1 cellular context compared by ENCODE assay signal in genomic region chr19:56403764-56404704, GRCh38.
TF ChIP-seq lines count a peak whose summit lies in the region.

ZNF583 (plus strand) TSS chr19:56404332; CDS start chr19:56407115, 2,783 bp downstream.

TF ChIP-seq in HEK293, 187 proteins besides CTCF, POLR2A, EP300 and RAD21 (continued from another document and continues in another):
- TF ChIP-seq, protein P1, sequence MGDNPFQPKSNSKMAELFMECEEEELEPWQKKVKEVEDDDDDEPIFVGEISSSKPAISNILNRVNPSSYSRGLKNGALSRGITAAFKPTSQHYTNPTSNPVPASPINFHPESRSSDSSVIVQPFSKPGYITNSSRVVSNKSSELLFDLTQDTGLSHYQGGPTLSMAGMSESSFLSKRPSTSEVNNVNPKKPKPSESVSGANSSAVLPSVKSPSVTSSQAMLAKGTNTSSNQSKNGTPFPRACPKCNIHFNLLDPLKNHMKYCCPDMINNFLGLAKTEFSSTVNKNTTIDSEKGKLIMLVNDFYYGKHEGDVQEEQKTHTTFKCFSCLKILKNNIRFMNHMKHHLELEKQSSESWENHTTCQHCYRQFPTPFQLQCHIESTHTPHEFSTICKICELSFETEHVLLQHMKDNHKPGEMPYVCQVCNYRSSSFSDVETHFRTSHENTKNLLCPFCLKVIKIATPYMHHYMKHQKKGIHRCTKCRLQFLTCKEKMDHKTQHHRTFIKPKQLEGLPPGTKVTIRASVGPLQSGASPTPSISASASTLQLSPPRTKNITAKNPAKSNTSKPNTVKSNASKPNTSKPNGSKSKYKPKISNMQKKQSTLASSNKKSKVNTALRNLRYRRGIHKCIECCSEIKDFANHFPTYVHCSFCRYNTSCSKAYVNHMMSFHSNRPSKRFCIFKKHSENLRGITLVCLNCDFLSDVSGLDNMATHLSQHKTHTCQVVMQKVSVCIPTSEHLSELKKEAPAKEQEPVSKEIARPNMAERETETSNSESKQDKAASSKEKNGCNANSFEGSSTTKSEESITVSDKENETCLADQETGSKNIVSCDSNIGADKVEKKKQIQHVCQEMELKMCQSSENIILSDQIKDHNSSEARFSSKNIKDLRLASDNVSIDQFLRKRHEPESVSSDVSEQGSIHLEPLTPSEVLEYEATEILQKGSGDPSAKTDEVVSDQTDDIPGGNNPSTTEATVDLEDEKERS (tag by site-specific recombination; IDR thresholded peaks at IDR 0.05), result peak; percentile 88; the same call in 1 of the 2 replicates
- TF ChIP-seq ZNF221 (tag by site-specific recombination; IDR thresholded peaks at IDR 0.05; ENCODE audit: borderline replicate concordance), result no peak
- no peak for TF ChIP-seq ZNF157 (tag by site-specific recombination; IDR thresholded peaks at IDR 0.05)
- TF ChIP-seq ZNF202 (tag by site-specific recombination; IDR thresholded peaks at IDR 0.05; ENCODE audit: borderline replicate concordance), result no peak
- no peak for TF ChIP-seq ZNF19 (tag by site-specific recombination; IDR thresholded peaks at IDR 0.05; ENCODE audit: low read depth)
- no peak for TF ChIP-seq ZNF266 (tag by site-specific recombination; IDR thresholded peaks at IDR 0.05; ENCODE audit: low read depth)
- TF ChIP-seq ZNF10 (tag by site-specific recombination; IDR thresholded peaks at IDR 0.05), result peak; percentile 24; the same call in 1 of the 2 replicates
- TF ChIP-seq GLIS1 (tag by site-specific recombination; IDR thresholded peaks at IDR 0.05), result peak; percentile 44
- TF ChIP-seq ZFP69B (tag by site-specific recombination; IDR thresholded peaks at IDR 0.05), result 0 out of 2 replicates have a peak, but pooled peaks have one; percentile 39
- TF ChIP-seq SALL2 (tag by site-specific recombination; IDR thresholded peaks at IDR 0.05; ENCODE audit: borderline replicate concordance), result no peak
- TF ChIP-seq MZF1 (tag by site-specific recombination; IDR thresholded peaks at IDR 0.05; ENCODE audit: borderline replicate concordance), result peak; percentile 75
- TF ChIP-seq YY1 (tag by site-specific recombination; IDR thresholded peaks at IDR 0.05), result 0 out of 2 replicates have a peak, but pooled peaks have one; percentile 52
- TF ChIP-seq OSR2 (tag by site-specific recombination; IDR thresholded peaks at IDR 0.05), result no peak
- no peak for TF ChIP-seq REPIN1 (tag by site-specific recombination; IDR thresholded peaks at IDR 0.05; ENCODE audit: low read depth)
- peak; percentile 41; the same call in 1 of the 2 replicates for TF ChIP-seq ZNF561 (tag by site-specific recombination; IDR thresholded peaks at IDR 0.05; ENCODE audit: borderline replicate concordance)
- TF ChIP-seq ZXDB (tag by site-specific recombination; IDR thresholded peaks at IDR 0.05), result peak; percentile 75
- no peak for TF ChIP-seq ZNF626 (tag by site-specific recombination; IDR thresholded peaks at IDR 0.05)
- TF ChIP-seq ZNF140 (tag by site-specific recombination; IDR thresholded peaks at IDR 0.05), result no peak
- peak; percentile 66; the same call in 1 of the 2 replicates for TF ChIP-seq ZNF785 (tag by site-specific recombination; IDR thresholded peaks at IDR 0.05)
- TF ChIP-seq KLF16 (tag by site-specific recombination; IDR thresholded peaks at IDR 0.05), result peak; percentile 78; the same call in 1 of the 2 replicates
- TF ChIP-seq ZNF560 (tag by site-specific recombination; IDR thresholded peaks at IDR 0.05; ENCODE audit: borderline replicate concordance), result no peak
- TF ChIP-seq PRDM1 (tag by site-specific recombination; IDR thresholded peaks at IDR 0.05), result no peak
- TF ChIP-seq GFI1B (tag by site-specific recombination; IDR thresholded peaks at IDR 0.05), result no peak
- no peak for TF ChIP-seq ZNF174 (tag by site-specific recombination; IDR thresholded peaks at IDR 0.05)
- peak; percentile 100 for TF ChIP-seq ZNF335 (tag by site-specific recombination; conservative IDR thresholded peaks at IDR 0.05)
- TF ChIP-seq SCRT2 (tag by site-specific recombination; IDR thresholded peaks at IDR 0.05), result 0 out of 2 replicates have a peak, but pooled peaks have one; percentile 64
- peak; percentile 52 for TF ChIP-seq PATZ1 (tag by site-specific recombination; IDR thresholded peaks at IDR 0.05)
- TF ChIP-seq HIC1 (tag by site-specific recombination; IDR thresholded peaks at IDR 0.05), result peak; percentile 97
- TF ChIP-seq ZNF777 (tag by site-specific recombination; IDR thresholded peaks at IDR 0.05; ENCODE audit: borderline replicate concordance), result 0 out of 2 replicates have a peak, but pooled peaks have one; percentile 46
- TF ChIP-seq, protein P2, sequence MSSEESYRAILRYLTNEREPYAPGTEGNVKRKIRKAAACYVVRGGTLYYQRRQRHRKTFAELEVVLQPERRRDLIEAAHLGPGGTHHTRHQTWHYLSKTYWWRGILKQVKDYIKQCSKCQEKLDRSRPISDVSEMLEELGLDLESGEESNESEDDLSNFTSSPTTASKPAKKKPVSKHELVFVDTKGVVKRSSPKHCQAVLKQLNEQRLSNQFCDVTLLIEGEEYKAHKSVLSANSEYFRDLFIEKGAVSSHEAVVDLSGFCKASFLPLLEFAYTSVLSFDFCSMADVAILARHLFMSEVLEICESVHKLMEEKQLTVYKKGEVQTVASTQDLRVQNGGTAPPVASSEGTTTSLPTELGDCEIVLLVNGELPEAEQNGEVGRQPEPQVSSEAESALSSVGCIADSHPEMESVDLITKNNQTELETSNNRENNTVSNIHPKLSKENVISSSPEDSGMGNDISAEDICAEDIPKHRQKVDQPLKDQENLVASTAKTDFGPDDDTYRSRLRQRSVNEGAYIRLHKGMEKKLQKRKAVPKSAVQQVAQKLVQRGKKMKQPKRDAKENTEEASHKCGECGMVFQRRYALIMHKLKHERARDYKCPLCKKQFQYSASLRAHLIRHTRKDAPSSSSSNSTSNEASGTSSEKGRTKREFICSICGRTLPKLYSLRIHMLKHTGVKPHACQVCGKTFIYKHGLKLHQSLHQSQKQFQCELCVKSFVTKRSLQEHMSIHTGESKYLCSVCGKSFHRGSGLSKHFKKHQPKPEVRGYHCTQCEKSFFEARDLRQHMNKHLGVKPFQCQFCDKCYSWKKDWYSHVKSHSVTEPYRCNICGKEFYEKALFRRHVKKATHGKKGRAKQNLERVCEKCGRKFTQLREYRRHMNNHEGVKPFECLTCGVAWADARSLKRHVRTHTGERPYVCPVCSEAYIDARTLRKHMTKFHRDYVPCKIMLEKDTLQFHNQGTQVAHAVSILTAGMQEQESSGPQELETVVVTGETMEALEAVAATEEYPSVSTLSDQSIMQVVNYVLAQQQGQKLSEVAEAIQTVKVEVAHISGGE (tag by site-specific recombination; conservative IDR thresholded peaks at IDR 0.05; ENCODE audit: low read depth), result peak; percentile 79
- TF ChIP-seq ZNF530 (tag by site-specific recombination; IDR thresholded peaks at IDR 0.05; ENCODE audit: low read depth), result no peak
- TF ChIP-seq ZNF843 (tag by site-specific recombination; IDR thresholded peaks at IDR 0.05), result no peak
- TF ChIP-seq ZNF600 (tag by site-specific recombination; IDR thresholded peaks at IDR 0.05), result 0 out of 2 replicates have a peak, but pooled peaks have one; percentile 17
- TF ChIP-seq YY2 (tag by site-specific recombination; IDR thresholded peaks at IDR 0.05), result no peak
- TF ChIP-seq TRIM28 (IDR thresholded peaks at IDR 0.05; ENCODE audit: borderline replicate concordance, low read length), result peak; percentile 34; the same call in 1 of the 2 replicates
- 0 out of 2 replicates have a peak, but pooled peaks have one; percentile 13 for TF ChIP-seq ZNF791 (tag by site-specific recombination; IDR thresholded peaks at IDR 0.05)
- TF ChIP-seq ZNF24 (tag by site-specific recombination; IDR thresholded peaks at IDR 0.05), result 0 out of 2 replicates have a peak, but pooled peaks have one; percentile 32
- no peak for TF ChIP-seq ZSCAN23 (tag by site-specific recombination; IDR thresholded peaks at IDR 0.05)
- TF ChIP-seq ZNF510 (tag by site-specific recombination; IDR thresholded peaks at IDR 0.05; ENCODE audit: insufficient replicate concordance), result peak; percentile 11
- TF ChIP-seq ZNF121 (tag by site-specific recombination; IDR thresholded peaks at IDR 0.05), result no peak
- no peak for TF ChIP-seq TSHZ1 (tag by site-specific recombination; IDR thresholded peaks at IDR 0.05; ENCODE audit: borderline replicate concordance)
- peak; percentile 49; the same call in 1 of the 2 replicates for TF ChIP-seq ZNF501 (tag by site-specific recombination; IDR thresholded peaks at IDR 0.05)
- no peak for TF ChIP-seq ZNF585B (tag by site-specific recombination; IDR thresholded peaks at IDR 0.05)
- TF ChIP-seq ZNF394 (tag by site-specific recombination; IDR thresholded peaks at IDR 0.05; ENCODE audit: borderline replicate concordance), result no peak
- TF ChIP-seq KLF8 (tag by site-specific recombination; IDR thresholded peaks at IDR 0.05), result peak; percentile 36; the same call in 1 of the 2 replicates
- TF ChIP-seq KLF1 (tag by site-specific recombination; IDR thresholded peaks at IDR 0.05), result no peak
- no peak for TF ChIP-seq ZNF544 (tag by site-specific recombination; IDR thresholded peaks at IDR 0.05)
- TF ChIP-seq ZNF292 (tag by site-specific recombination; IDR thresholded peaks at IDR 0.05; ENCODE audit: borderline replicate concordance, low read depth), result no peak
- TF ChIP-seq SCRT1 (tag by site-specific recombination; IDR thresholded peaks at IDR 0.05; ENCODE audit: borderline replicate concordance), result no peak
- TF ChIP-seq, protein P3, sequence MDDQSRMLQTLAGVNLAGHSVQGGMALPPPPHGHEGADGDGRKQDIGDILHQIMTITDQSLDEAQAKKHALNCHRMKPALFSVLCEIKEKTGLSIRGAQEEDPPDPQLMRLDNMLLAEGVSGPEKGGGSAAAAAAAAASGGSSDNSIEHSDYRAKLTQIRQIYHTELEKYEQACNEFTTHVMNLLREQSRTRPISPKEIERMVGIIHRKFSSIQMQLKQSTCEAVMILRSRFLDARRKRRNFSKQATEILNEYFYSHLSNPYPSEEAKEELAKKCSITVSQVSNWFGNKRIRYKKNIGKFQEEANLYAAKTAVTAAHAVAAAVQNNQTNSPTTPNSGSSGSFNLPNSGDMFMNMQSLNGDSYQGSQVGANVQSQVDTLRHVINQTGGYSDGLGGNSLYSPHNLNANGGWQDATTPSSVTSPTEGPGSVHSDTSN (CRISPR knock-in tag; IDR thresholded peaks at IDR 0.05), result 0 out of 2 replicates have a peak, but pooled peaks have one; percentile 77
- TF ChIP-seq TCF7L2 (IDR thresholded peaks at IDR 0.05; ENCODE audit: borderline replicate concordance, low read depth, low read length), result no peak; the same call in 1 of the 2 replicates
- peak; percentile 9; the same call in 1 of the 2 replicates for TF ChIP-seq ZNF239 (tag by site-specific recombination; IDR thresholded peaks at IDR 0.05)
- no peak for TF ChIP-seq ZNF654 (tag by site-specific recombination; IDR thresholded peaks at IDR 0.05; ENCODE audit: low read depth)
- TF ChIP-seq ZNF629 (tag by site-specific recombination; IDR thresholded peaks at IDR 0.05), result 0 out of 2 replicates have a peak, but pooled peaks have one; percentile 10
- peak; percentile 29; the same call in 1 of the 2 replicates for TF ChIP-seq SP2 (tag by site-specific recombination; IDR thresholded peaks at IDR 0.05)
- peak; percentile 79 for TF ChIP-seq ZNF792 (tag by site-specific recombination; IDR thresholded peaks at IDR 0.05)
- no peak for TF ChIP-seq ZNF768 (tag by site-specific recombination; IDR thresholded peaks at IDR 0.05)
